17 cellular contexts compared by ENCODE assay signal in the genomic region with DNA sequence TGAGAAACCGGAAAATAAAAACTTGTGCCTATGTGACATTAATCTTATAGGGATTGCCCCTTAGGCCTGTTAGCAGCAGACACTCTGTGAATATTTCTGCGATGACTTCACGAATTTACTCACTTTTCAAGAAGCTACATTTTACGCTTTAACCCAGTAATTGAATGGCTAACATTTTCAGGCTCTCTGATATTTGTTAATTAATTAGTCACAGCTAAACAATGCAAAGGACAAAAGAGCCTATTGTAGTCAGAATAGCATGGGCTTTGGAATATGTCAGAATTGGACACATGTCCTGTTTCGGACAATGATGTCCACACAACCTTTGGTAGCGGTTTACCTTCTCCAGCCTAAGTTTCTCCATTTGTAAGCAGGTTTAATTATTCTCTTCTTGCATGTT.
DNase-seq lines count a peak whose midpoint lies in the region; ATAC-seq and TF ChIP-seq lines count a peak whose summit lies in the region.
"Had no signal": no experiment of that assay in that cellular context is flagged by ENCODE, and none has a peak within 500 bp of the region (broad histone marks: within the 10 kb centered on the region; RNA-seq: fewer than 3 reads in every experiment).

No MANE protein-coding gene starts in this region.

- no peaks in the 10 kb centered on the region for H3K36me3 Mint-ChIP-seq in brain
- H3K36me3 Mint-ChIP-seq: CD4-positive, alpha-beta memory T cell had no signal

- peaks cover 34% of the 10 kb centered on the region for H3K4me1 Mint-ChIP-seq in brain
- H3K4me1 Mint-ChIP-seq: CD4-positive, alpha-beta memory T cell had no signal

- no peak overlapping the region for H3K4me2 ChIP-seq in Karpas-422 (ENCODE audit: low read depth, low read length, poor library complexity, severe bottlenecking)

- peaks cover 15% of the 10 kb centered on the region for H3K9me3 ChIP-seq in Karpas-422 (ENCODE audit: low read length)
- H3K9me3 ChIP-seq: BE2C had no signal

- peak; percentile 17 for DNase-seq in AG20443 (ENCODE audit: low spot score)
- peak; percentile 73 for DNase-seq in M059J (ENCODE audit: low read depth)
- peak; percentile 80 for DNase-seq in kidney tubule cell (ENCODE audit: low spot score)
- no peak for DNase-seq in Karpas-422
- DNase-seq in midbrain (lab: John Stamatoyannopoulos, UW) = no peak
- no peak for DNase-seq in DMS79 treated with DMSO at 0.1 percent for 48 hours (lab: John Stamatoyannopoulos, UW)
- DNase-seq: BE2C; CD4-positive, alpha-beta memory T cell; DND-41; H9; NCI-H1930; NCI-H2171 treated with DMSO at 0.1 percent for 48 hours; NCI-H510A treated with DMSO at 0.1 percent for 48 hours; SHP77 had no signal

- no peaks in the 10 kb centered on the region for H3K27me3 ChIP-seq in Karpas-422 (ENCODE audit: low read length)
- H3K27me3 ChIP-seq: BE2C had no signal

- no peaks in the 10 kb centered on the region for H3K27me3 Mint-ChIP-seq in brain
- H3K27me3 Mint-ChIP-seq: CD4-positive, alpha-beta memory T cell had no signal

- no peak overlapping the region for H3K4me3 ChIP-seq in Karpas-422 (ENCODE audit: low read length)

- H4K20me1 ChIP-seq in Karpas-422 (ENCODE audit: insufficient read depth, low read depth, low read length) = no peaks in the 10 kb centered on the region

- ATAC-seq in HG02678 (IDR thresholded peaks at IDR 0.05; ENCODE audit: unreplicated experiment) = no peak
- ATAC-seq: Panc1 had no signal

- no peaks in the 10 kb centered on the region for H3K79me2 ChIP-seq in Karpas-422 (ENCODE audit: low read length)

- H3K4me1 ChIP-seq in Karpas-422 (ENCODE audit: low read length) = no peaks in the 10 kb centered on the region
- H3K4me1 ChIP-seq: BE2C had no signal

- H3K36me3 ChIP-seq in Karpas-422 (ENCODE audit: insufficient read depth, low read length) = no peaks in the 10 kb centered on the region
- H3K36me3 ChIP-seq: BE2C had no signal

- no peak for TF ChIP-seq CTCF in brain (conservative IDR thresholded peaks at IDR 0.05)

- no peak overlapping the region for H2AFZ ChIP-seq in Karpas-422 (ENCODE audit: low read length)

- H3K27ac Mint-ChIP-seq in brain = peak overlapping the region in 3 of 5 experiments; percentile 58 to 67 (median 59)
- H3K27ac Mint-ChIP-seq: CD4-positive, alpha-beta memory T cell; H9 had no signal

- H3K9me3 Mint-ChIP-seq in brain = peaks cover 0 to 9% (median 0%) of the 10 kb centered on the region in 5 experiments
- H3K9me3 Mint-ChIP-seq: H9 had no signal

- no peak overlapping the region for H3K4me3 Mint-ChIP-seq in brain
- H3K4me3 Mint-ChIP-seq: CD4-positive, alpha-beta memory T cell; H9 had no signal

- H3K27ac ChIP-seq in Karpas-422 (ENCODE audit: low read length) = no peak overlapping the region

- no peak overlapping the region for H3K9ac ChIP-seq in Karpas-422 (ENCODE audit: low read length)

- no peaks in the 10 kb centered on the region for H3K9me2 ChIP-seq in Karpas-422 (replicated peaks; ENCODE audit: insufficient read depth, low read length)

Comparison
In these comparisons a context has a peak if more than half of its experiments do, and no peak if none do; other contexts are left out.
1. DNase-seq: peak in AG20443 (single experiment), M059J (single experiment) and kidney tubule cell (single experiment); none in Karpas-422 (single experiment), midbrain (single experiment) and DMS79 treated with DMSO at 0.1 percent for 48 hours (single experiment).